10 cellular contexts compared by ENCODE assay signal in genomic region chr4:24952667-24953066, GRCh38. TPM values are rescaled to one million over a fixed set of nuclear protein-coding genes. Genes with fewer than 3 reads are reported as not detected.
"Had no signal": no experiment of that assay in that cellular context is flagged by ENCODE, and none has a peak within 500 bp of the region (broad histone marks: within the 10 kb centered on the region; RNA-seq: fewer than 3 reads in every experiment).

No MANE protein-coding gene starts in this region.

- H2AFZ ChIP-seq: GM23248 had no signal

- H3K27ac ChIP-seq: GM23248, HL-60 had no signal

- H3K36me3 ChIP-seq: HAP-1 had no signal

- H3K9ac ChIP-seq: GM23248 had no signal

- H3K4me3 ChIP-seq: GM23248, HAP-1 had no signal

- ATAC-seq: HCT116, HepG2 had no signal

- H3K9me3 ChIP-seq: HAP-1 had no signal

- DNase-seq: GM23248, GOT3, H7, HFFc6, KBM-7 had no signal

- H3K4me1 ChIP-seq: HAP-1 had no signal

RNA-seq across cellular contexts. Expression of gene CCDC149, which starts 39.8 kb away (rescaled TPM):
- polyA plus RNA-seq: IgD-negative memory B cell had no signal
